ENCODE assay signal across 1 cellular context in genomic region chr1:225746361-225747179, GRCh38.
A peak's percentile ranks its signal among the peaks of the same experiment; 100 is the strongest.
TF ChIP-seq lines count a peak whose summit lies in the region.

No MANE protein-coding gene starts in this region.

TF ChIP-seq in HEK293, 187 proteins besides CTCF, POLR2A, EP300 and RAD21 (continued from another document):
- TF ChIP-seq, protein P1, sequence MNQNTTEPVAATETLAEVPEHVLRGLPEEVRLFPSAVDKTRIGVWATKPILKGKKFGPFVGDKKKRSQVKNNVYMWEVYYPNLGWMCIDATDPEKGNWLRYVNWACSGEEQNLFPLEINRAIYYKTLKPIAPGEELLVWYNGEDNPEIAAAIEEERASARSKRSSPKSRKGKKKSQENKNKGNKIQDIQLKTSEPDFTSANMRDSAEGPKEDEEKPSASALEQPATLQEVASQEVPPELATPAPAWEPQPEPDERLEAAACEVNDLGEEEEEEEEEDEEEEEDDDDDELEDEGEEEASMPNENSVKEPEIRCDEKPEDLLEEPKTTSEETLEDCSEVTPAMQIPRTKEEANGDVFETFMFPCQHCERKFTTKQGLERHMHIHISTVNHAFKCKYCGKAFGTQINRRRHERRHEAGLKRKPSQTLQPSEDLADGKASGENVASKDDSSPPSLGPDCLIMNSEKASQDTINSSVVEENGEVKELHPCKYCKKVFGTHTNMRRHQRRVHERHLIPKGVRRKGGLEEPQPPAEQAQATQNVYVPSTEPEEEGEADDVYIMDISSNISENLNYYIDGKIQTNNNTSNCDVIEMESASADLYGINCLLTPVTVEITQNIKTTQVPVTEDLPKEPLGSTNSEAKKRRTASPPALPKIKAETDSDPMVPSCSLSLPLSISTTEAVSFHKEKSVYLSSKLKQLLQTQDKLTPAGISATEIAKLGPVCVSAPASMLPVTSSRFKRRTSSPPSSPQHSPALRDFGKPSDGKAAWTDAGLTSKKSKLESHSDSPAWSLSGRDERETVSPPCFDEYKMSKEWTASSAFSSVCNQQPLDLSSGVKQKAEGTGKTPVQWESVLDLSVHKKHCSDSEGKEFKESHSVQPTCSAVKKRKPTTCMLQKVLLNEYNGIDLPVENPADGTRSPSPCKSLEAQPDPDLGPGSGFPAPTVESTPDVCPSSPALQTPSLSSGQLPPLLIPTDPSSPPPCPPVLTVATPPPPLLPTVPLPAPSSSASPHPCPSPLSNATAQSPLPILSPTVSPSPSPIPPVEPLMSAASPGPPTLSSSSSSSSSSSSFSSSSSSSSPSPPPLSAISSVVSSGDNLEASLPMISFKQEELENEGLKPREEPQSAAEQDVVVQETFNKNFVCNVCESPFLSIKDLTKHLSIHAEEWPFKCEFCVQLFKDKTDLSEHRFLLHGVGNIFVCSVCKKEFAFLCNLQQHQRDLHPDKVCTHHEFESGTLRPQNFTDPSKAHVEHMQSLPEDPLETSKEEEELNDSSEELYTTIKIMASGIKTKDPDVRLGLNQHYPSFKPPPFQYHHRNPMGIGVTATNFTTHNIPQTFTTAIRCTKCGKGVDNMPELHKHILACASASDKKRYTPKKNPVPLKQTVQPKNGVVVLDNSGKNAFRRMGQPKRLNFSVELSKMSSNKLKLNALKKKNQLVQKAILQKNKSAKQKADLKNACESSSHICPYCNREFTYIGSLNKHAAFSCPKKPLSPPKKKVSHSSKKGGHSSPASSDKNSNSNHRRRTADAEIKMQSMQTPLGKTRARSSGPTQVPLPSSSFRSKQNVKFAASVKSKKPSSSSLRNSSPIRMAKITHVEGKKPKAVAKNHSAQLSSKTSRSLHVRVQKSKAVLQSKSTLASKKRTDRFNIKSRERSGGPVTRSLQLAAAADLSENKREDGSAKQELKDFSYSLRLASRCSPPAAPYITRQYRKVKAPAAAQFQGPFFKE (tag by site-specific recombination; IDR thresholded peaks at IDR 0.05; ENCODE audit: borderline replicate concordance): no peak
- TF ChIP-seq ZNF416 (tag by site-specific recombination; IDR thresholded peaks at IDR 0.05) (no peak), ZFHX2 (tag by site-specific recombination; conservative IDR thresholded peaks at IDR 0.05) (0 out of 2 replicates have a peak, but pooled peaks have one; percentile 5), TRIM28 (IDR thresholded peaks at IDR 0.05; ENCODE audit: borderline replicate concordance, low read length) (peak; percentile 69), ZSCAN16 (tag by site-specific recombination; IDR thresholded peaks at IDR 0.05) (no peak), ZNF645 (tag by site-specific recombination; IDR thresholded peaks at IDR 0.05) (no peak), PRDM1 (tag by site-specific recombination; IDR thresholded peaks at IDR 0.05) (no peak), ZBTB17 (tag by site-specific recombination; IDR thresholded peaks at IDR 0.05) (peak; percentile 44), ZNF530 (tag by site-specific recombination; IDR thresholded peaks at IDR 0.05; ENCODE audit: low read depth) (no peak), ZNF544 (tag by site-specific recombination; IDR thresholded peaks at IDR 0.05) (no peak), ZBTB21 (tag by site-specific recombination; IDR thresholded peaks at IDR 0.05) (no peak), HOXC10 (CRISPR knock-in tag; IDR thresholded peaks at IDR 0.05) (no peak), ZNF473 (tag by site-specific recombination; IDR thresholded peaks at IDR 0.05) (no peak), SALL2 (tag by site-specific recombination; IDR thresholded peaks at IDR 0.05; ENCODE audit: borderline replicate concordance) (no peak), ZNF221 (tag by site-specific recombination; IDR thresholded peaks at IDR 0.05; ENCODE audit: borderline replicate concordance) (no peak), MZF1 (tag by site-specific recombination; IDR thresholded peaks at IDR 0.05; ENCODE audit: borderline replicate concordance) (no peak), PRDM6 (tag by site-specific recombination; IDR thresholded peaks at IDR 0.05) (peak; percentile 74; the same call in 1 of the 2 replicates), ZFP69B (tag by site-specific recombination; IDR thresholded peaks at IDR 0.05) (0 out of 2 replicates have a peak, but pooled peaks have one; percentile 39), ZNF449 (tag by site-specific recombination; IDR thresholded peaks at IDR 0.05) (no peak), ZNF792 (tag by site-specific recombination; IDR thresholded peaks at IDR 0.05) (no peak), ZEB2 (tag by site-specific recombination; IDR thresholded peaks at IDR 0.05) (peak; percentile 73), FEZF1 (tag by site-specific recombination; IDR thresholded peaks at IDR 0.05) (no peak), GLI4 (tag by site-specific recombination; IDR thresholded peaks at IDR 0.05) (no peak), KLF1 (tag by site-specific recombination; IDR thresholded peaks at IDR 0.05) (peak; percentile 68), OSR2 (tag by site-specific recombination; IDR thresholded peaks at IDR 0.05) (peak; percentile 13)
- TF ChIP-seq, protein P2, sequence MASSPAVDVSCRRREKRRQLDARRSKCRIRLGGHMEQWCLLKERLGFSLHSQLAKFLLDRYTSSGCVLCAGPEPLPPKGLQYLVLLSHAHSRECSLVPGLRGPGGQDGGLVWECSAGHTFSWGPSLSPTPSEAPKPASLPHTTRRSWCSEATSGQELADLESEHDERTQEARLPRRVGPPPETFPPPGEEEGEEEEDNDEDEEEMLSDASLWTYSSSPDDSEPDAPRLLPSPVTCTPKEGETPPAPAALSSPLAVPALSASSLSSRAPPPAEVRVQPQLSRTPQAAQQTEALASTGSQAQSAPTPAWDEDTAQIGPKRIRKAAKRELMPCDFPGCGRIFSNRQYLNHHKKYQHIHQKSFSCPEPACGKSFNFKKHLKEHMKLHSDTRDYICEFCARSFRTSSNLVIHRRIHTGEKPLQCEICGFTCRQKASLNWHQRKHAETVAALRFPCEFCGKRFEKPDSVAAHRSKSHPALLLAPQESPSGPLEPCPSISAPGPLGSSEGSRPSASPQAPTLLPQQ (tag by site-specific recombination; IDR thresholded peaks at IDR 0.05): no peak; the same call in 1 of the 2 replicates
- TF ChIP-seq, protein P3, sequence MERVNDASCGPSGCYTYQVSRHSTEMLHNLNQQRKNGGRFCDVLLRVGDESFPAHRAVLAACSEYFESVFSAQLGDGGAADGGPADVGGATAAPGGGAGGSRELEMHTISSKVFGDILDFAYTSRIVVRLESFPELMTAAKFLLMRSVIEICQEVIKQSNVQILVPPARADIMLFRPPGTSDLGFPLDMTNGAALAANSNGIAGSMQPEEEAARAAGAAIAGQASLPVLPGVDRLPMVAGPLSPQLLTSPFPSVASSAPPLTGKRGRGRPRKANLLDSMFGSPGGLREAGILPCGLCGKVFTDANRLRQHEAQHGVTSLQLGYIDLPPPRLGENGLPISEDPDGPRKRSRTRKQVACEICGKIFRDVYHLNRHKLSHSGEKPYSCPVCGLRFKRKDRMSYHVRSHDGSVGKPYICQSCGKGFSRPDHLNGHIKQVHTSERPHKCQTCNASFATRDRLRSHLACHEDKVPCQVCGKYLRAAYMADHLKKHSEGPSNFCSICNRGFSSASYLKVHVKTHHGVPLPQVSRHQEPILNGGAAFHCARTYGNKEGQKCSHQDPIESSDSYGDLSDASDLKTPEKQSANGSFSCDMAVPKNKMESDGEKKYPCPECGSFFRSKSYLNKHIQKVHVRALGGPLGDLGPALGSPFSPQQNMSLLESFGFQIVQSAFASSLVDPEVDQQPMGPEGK (tag by site-specific recombination; IDR thresholded peaks at IDR 0.05): peak; percentile 71; the same call in 1 of the 2 replicates
TF ChIP-seq in HEK293: peak in this region for 33.
